Comparison of ENCODE assay signal across 23 cellular contexts in genomic region chr13:22235950-22236290, GRCh38.
DNase-seq lines count a peak whose midpoint lies in the region; ATAC-seq and TF ChIP-seq lines count a peak whose summit lies in the region.
"Had no signal": no experiment of that assay in that cellular context is flagged by ENCODE, and none has a peak within 500 bp of the region (broad histone marks: within the 10 kb centered on the region; RNA-seq: fewer than 3 reads in every experiment).

No MANE protein-coding gene starts in this region.

- ATAC-seq in heart right ventricle = no peak
- ATAC-seq: activated CD8-positive, alpha-beta memory T cell treated with anti-CD3 and anti-CD28 coated beads, Interleukin-2, amount 10 ng/mL, durations not matched to agents 7 days and 5 days; CD8-positive, alpha-beta T cell had no signal

- TF ChIP-seq POLR2A in esophagus muscularis mucosa (IDR thresholded peaks at IDR 0.05; ENCODE audit: low read depth) = no peak

- TF ChIP-seq EP300 in esophagus muscularis mucosa (IDR thresholded peaks at IDR 0.05) = no peak

- H3K4me1 ChIP-seq in HUES6 (ENCODE audit: control insufficient read depth, insufficient read depth, low read length) (peaks cover 28% of the 10 kb centered on the region), esophagus muscularis mucosa (no peaks in the 10 kb centered on the region), neural progenitor cell (peaks cover 31% of the 10 kb centered on the region), heart right ventricle (no peaks in the 10 kb centered on the region)
- H3K4me1 ChIP-seq: tibial artery had no signal

- H3K36me3 ChIP-seq in HUES6 (ENCODE audit: control insufficient read depth, insufficient read depth, low read length) (no peaks in the 10 kb centered on the region), esophagus muscularis mucosa (no peaks in the 10 kb centered on the region), neural progenitor cell (no peaks in the 10 kb centered on the region), heart right ventricle (no peaks in the 10 kb centered on the region)
- H3K36me3 ChIP-seq: tibial artery had no signal

- H3K27me3 ChIP-seq in HUES6 (ENCODE audit: control insufficient read depth, insufficient read depth, low read length) (no peaks in the 10 kb centered on the region), esophagus muscularis mucosa (no peaks in the 10 kb centered on the region), neural progenitor cell (no peaks in the 10 kb centered on the region), heart right ventricle (no peaks in the 10 kb centered on the region)
- H3K27me3 ChIP-seq: tibial artery had no signal

- H3K9ac ChIP-seq in HUES6 (ENCODE audit: low read length) (peak overlapping the region; percentile 4), neural progenitor cell (no peak overlapping the region)
- H3K9ac ChIP-seq: GM23248 had no signal

- peak overlapping the region; percentile 1 for H2AFZ ChIP-seq in neural progenitor cell (replicated peaks)
- H2AFZ ChIP-seq: GM23248 had no signal

- H3K4me3 ChIP-seq in HUES6 (ENCODE audit: low read depth, low read length) = no peak overlapping the region; the same call in 1 of the 2 replicates
- no peak overlapping the region for H3K4me3 ChIP-seq in esophagus muscularis mucosa
- no peak overlapping the region for H3K4me3 ChIP-seq in neural progenitor cell
- no peak overlapping the region for H3K4me3 ChIP-seq in heart right ventricle
- H3K4me3 ChIP-seq: GM23248, skin epidermis, tibial artery had no signal

- H3K9me3 Mint-ChIP-seq in neural progenitor cell = no peaks in the 10 kb centered on the region
- H3K9me3 Mint-ChIP-seq: activated naive CD8-positive, alpha-beta T cell treated with anti-CD3 and anti-CD28 coated beads, Interleukin-2, amount 50 U/mL, for 24 hours; CD8-positive, alpha-beta T cell had no signal

- intact Hi-C loops in esophagus muscularis mucosa (cut with DNase I) (no loop called here), heart right ventricle (cut with DNase I) (no loop called here)

- 71% methylated on average over 2 of the region's 2 CpGs for WGBS in esophagus muscularis mucosa
- WGBS in heart right ventricle, 2 donors = 66 to 74% methylated on average over 2 of the region's 2 CpGs

- no peaks in the 10 kb centered on the region for H3K79me2 ChIP-seq in neural progenitor cell (ENCODE audit: low read depth)

- no peak overlapping the region for H3K27ac Mint-ChIP-seq in neural progenitor cell
- H3K27ac Mint-ChIP-seq: activated CD4-positive, alpha-beta T cell treated with anti-CD3 and anti-CD28 coated beads for 36 hours; activated CD8-positive, alpha-beta memory T cell treated with anti-CD3 and anti-CD28 coated beads, Interleukin-2, amount 10 ng/mL, durations not matched to agents 7 days and 5 days; activated naive CD8-positive, alpha-beta T cell treated with anti-CD3 and anti-CD28 coated beads, Interleukin-2, amount 50 U/mL, for 24 hours; CD8-positive, alpha-beta T cell had no signal

- 0 out of 2 replicates have a peak overlapping the region, but pooled peaks have one; percentile 15 for H3K27ac ChIP-seq in HUES6 (ENCODE audit: low read depth, low read length)
- H3K27ac ChIP-seq in esophagus muscularis mucosa (replicated peaks in 1 of 4) = no peak overlapping the region
- H3K27ac ChIP-seq in neural progenitor cell = no peak overlapping the region
- no peak overlapping the region for H3K27ac ChIP-seq in heart right ventricle
- H3K27ac ChIP-seq: GM23248, skin epidermis, tibial artery had no signal

- peak overlapping the region; percentile 30 for H3K4me2 ChIP-seq in neural progenitor cell

- H3K9me3 ChIP-seq in HUES6 (ENCODE audit: control insufficient read depth, insufficient read depth, low read depth, low read length) = no peaks in the 10 kb centered on the region
- no peaks in the 10 kb centered on the region for H3K9me3 ChIP-seq in esophagus muscularis mucosa
- H3K9me3 ChIP-seq in neural progenitor cell (ENCODE audit: low read depth) = no peaks in the 10 kb centered on the region
- H3K9me3 ChIP-seq in heart right ventricle = no peaks in the 10 kb centered on the region
- H3K9me3 ChIP-seq: tibial artery had no signal

- H3F3A ChIP-seq in neural progenitor cell (ENCODE audit: low read depth) = peaks cover 10% of the 10 kb centered on the region

- no peaks in the 10 kb centered on the region for H3K36me3 Mint-ChIP-seq in neural progenitor cell
- H3K36me3 Mint-ChIP-seq: activated CD8-positive, alpha-beta memory T cell treated with anti-CD3 and anti-CD28 coated beads, Interleukin-2, amount 10 ng/mL, durations not matched to agents 7 days and 5 days; CD8-positive, alpha-beta T cell had no signal

- no peak overlapping the region for H3K4me3 Mint-ChIP-seq in neural progenitor cell
- H3K4me3 Mint-ChIP-seq: activated CD4-positive, alpha-beta T cell treated with anti-CD3 and anti-CD28 coated beads for 36 hours; activated CD8-positive, alpha-beta memory T cell treated with anti-CD3 and anti-CD28 coated beads, Interleukin-2, amount 10 ng/mL, durations not matched to agents 7 days and 5 days; activated naive CD8-positive, alpha-beta T cell treated with anti-CD3 and anti-CD28 coated beads, Interleukin-2, amount 50 U/mL, for 24 hours; CD8-positive, alpha-beta T cell had no signal

- H3K4me1 Mint-ChIP-seq in neural progenitor cell = peaks cover 8% of the 10 kb centered on the region

- no peaks in the 10 kb centered on the region for H4K20me1 ChIP-seq in neural progenitor cell (ENCODE audit: low read depth)

- TF ChIP-seq CTCF in esophagus muscularis mucosa (IDR thresholded peaks at IDR 0.05) (no peak), neural progenitor cell (IDR thresholded peaks at IDR 0.05) (no peak), heart right ventricle (IDR thresholded peaks at IDR 0.05) (no peak)

- DNase-seq in GM03348 (ENCODE audit: low spot score) (peak; percentile 20), esophagus muscularis mucosa (ENCODE audit: extremely low spot score) (peak; percentile 62), neural progenitor cell (ENCODE audit: low spot score) (peak; percentile 58), cerebellar cortex (ENCODE audit: low spot score) (no peak), HPDE6-E6E7 (ENCODE audit: extremely low spot score) (no peak), heart right ventricle (no peak)
- DNase-seq: activated CD8-positive, alpha-beta memory T cell treated with anti-CD3 and anti-CD28 coated beads, Interleukin-2, amount 10 ng/mL, durations not matched to agents 7 days and 5 days; activated effector memory CD4-positive, alpha-beta T cell treated with Interleukin-2 at 50 U/mL for 16 hours; CD8-positive, alpha-beta T cell; cortex of kidney; hypothalamus; Kasumi-1; left cardiac atrium; NCI-H1105; NCI-H2081 treated with DMSO at 0.1 percent for 48 hours; NCI-H524 treated with DMSO at 0.1 percent for 48 hours; stimulated activated naive CD4-positive, alpha-beta T cell treated with Interleukin-2 at 50 U/mL for 16 hours; tibial artery had no signal

- H3K27me3 Mint-ChIP-seq in neural progenitor cell (ENCODE audit: insufficient read depth, low read depth) = peaks cover 5% of the 10 kb centered on the region
- H3K27me3 Mint-ChIP-seq: activated CD8-positive, alpha-beta memory T cell treated with anti-CD3 and anti-CD28 coated beads, Interleukin-2, amount 10 ng/mL, durations not matched to agents 7 days and 5 days had no signal

Comparison
In these comparisons a context has a peak if more than half of its experiments do, and no peak if none do; other contexts are left out.
1. DNase-seq: peak in GM03348 (single experiment), esophagus muscularis mucosa (single experiment) and neural progenitor cell (single experiment); none in cerebellar cortex (single experiment), HPDE6-E6E7 (single experiment) and heart right ventricle (0 of 2).